Comparison of ENCODE assay signal across 1 cellular context in the genomic region with DNA sequence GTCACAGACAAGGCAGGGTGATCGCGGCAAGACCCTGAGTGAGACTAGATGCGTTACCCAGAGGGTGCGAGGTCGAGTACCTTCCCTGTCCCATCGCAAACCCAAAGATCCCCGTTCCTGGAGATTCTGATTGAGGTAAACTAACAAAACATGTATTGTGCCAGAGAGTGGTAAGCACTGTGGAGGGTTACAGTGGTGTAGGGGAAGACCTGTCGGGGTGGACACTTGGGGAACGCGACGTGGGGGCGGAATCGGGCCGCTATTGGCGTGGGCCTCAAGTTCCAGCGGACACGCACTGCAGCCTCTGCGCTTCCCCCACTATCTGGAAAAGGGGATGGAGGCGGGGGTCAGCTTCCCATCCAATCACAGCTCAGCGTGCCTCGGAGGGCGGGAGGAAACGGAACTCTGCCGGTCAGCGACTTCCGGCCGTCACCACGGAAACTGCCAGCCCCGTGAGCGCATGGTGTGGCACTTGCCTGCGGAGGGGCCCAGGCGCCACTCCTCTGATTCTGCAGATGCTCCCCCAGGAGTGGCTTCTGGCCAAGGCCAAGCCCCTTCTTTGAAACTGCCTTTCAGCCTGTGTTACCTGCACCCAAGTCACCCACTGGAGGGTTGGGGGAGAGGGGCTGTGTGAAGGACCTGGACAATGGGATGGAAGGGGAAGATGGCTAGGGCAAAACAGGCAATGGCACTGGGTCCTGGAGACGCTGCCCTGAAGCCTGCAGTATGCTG.
TF ChIP-seq lines count a peak whose summit lies in the region.

No MANE protein-coding gene starts in this region.

TF ChIP-seq in HepG2, 621 proteins besides CTCF, POLR2A, EP300 and RAD21 (continued from another document and continues in another):
- TF ChIP-seq, protein P1, sequence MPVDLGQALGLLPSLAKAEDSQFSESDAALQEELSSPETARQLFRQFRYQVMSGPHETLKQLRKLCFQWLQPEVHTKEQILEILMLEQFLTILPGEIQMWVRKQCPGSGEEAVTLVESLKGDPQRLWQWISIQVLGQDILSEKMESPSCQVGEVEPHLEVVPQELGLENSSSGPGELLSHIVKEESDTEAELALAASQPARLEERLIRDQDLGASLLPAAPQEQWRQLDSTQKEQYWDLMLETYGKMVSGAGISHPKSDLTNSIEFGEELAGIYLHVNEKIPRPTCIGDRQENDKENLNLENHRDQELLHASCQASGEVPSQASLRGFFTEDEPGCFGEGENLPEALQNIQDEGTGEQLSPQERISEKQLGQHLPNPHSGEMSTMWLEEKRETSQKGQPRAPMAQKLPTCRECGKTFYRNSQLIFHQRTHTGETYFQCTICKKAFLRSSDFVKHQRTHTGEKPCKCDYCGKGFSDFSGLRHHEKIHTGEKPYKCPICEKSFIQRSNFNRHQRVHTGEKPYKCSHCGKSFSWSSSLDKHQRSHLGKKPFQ (CRISPR knock-in tag; IDR thresholded peaks at IDR 0.05; ENCODE audit: insufficient replicate concordance): no peak
- TF ChIP-seq, protein P2, sequence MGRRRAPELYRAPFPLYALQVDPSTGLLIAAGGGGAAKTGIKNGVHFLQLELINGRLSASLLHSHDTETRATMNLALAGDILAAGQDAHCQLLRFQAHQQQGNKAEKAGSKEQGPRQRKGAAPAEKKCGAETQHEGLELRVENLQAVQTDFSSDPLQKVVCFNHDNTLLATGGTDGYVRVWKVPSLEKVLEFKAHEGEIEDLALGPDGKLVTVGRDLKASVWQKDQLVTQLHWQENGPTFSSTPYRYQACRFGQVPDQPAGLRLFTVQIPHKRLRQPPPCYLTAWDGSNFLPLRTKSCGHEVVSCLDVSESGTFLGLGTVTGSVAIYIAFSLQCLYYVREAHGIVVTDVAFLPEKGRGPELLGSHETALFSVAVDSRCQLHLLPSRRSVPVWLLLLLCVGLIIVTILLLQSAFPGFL (CRISPR knock-in tag; IDR thresholded peaks at IDR 0.05): no peak
- TF ChIP-seq ZNF354B (CRISPR knock-in tag; IDR thresholded peaks at IDR 0.05) (no peak; the same call in 1 of the 2 replicates), ZNF225 (CRISPR knock-in tag; IDR thresholded peaks at IDR 0.05) (no peak), ATRX (CRISPR knock-in tag; IDR thresholded peaks at IDR 0.05; ENCODE audit: borderline replicate concordance) (no peak), KDM5A (IDR thresholded peaks at IDR 0.05; ENCODE audit: borderline replicate concordance, low read length) (peak; percentile 83), SRSF1 (optimal IDR thresholded peaks at IDR 0.05; ENCODE audit: low read depth, low read length) (peak; percentile 85), ZNF761 (CRISPR knock-in tag; conservative IDR thresholded peaks at IDR 0.05) (peak; percentile 92; the same call in 1 of the 2 replicates), ARHGAP35 (CRISPR knock-in tag; IDR thresholded peaks at IDR 0.05; ENCODE audit: borderline replicate concordance) (no peak; the same call in none of the 2 replicates), KDM3A (CRISPR knock-in tag; IDR thresholded peaks at IDR 0.05; ENCODE audit: low read depth) (0 out of 2 replicates have a peak, but pooled peaks have one; percentile 70), ZNF251 (CRISPR knock-in tag; IDR thresholded peaks at IDR 0.05) (no peak), SNAPC2 (CRISPR knock-in tag; IDR thresholded peaks at IDR 0.05) (peak; percentile 59; the same call in 1 of the 2 replicates), ZNF30 (CRISPR knock-in tag; IDR thresholded peaks at IDR 0.05) (0 out of 2 replicates have a peak, but pooled peaks have one; percentile 17), ZFP36 (IDR thresholded peaks at IDR 0.05; ENCODE audit: borderline replicate concordance, low read depth, low read length, partially characterized antibody) (no peak), YEATS2 (CRISPR knock-in tag; IDR thresholded peaks at IDR 0.05; ENCODE audit: borderline replicate concordance) (no peak; the same call in 1 of the 2 replicates), MAZ (IDR thresholded peaks at IDR 0.05; ENCODE audit: borderline replicate concordance, low read depth, low read length) (0 out of 2 replicates have a peak, but pooled peaks have one; percentile 66), MAZ (CRISPR knock-in tag; IDR thresholded peaks at IDR 0.05; ENCODE audit: low read depth) (peak; percentile 50; the same call in 1 of the 2 replicates), MTA1 (CRISPR knock-in tag; IDR thresholded peaks at IDR 0.05; ENCODE audit: borderline replicate concordance) (no peak), ZBTB42 (CRISPR knock-in tag; IDR thresholded peaks at IDR 0.05) (0 out of 2 replicates have a peak, but pooled peaks have one; percentile 41), HNRNPK (IDR thresholded peaks at IDR 0.05; ENCODE audit: low read depth, low read length, poor library complexity, severe bottlenecking) (no peak), ZMYM3 (CRISPR knock-in tag; IDR thresholded peaks at IDR 0.05) (no peak), ZNF558 (CRISPR knock-in tag; IDR thresholded peaks at IDR 0.05; ENCODE audit: borderline replicate concordance) (no peak), POLR2G (IDR thresholded peaks at IDR 0.05; ENCODE audit: low read depth, low read length) (peak; percentile 84), ZFP62 (CRISPR knock-in tag; IDR thresholded peaks at IDR 0.05) (no peak), ZNF34 (CRISPR knock-in tag; IDR thresholded peaks at IDR 0.05; ENCODE audit: borderline replicate concordance) (no peak), BRCA1 (CRISPR knock-in tag; IDR thresholded peaks at IDR 0.05) (no peak), MIXL1 (CRISPR knock-in tag; IDR thresholded peaks at IDR 0.05) (no peak; the same call in 1 of the 2 replicates), ZNF614 (CRISPR knock-in tag; IDR thresholded peaks at IDR 0.05; ENCODE audit: borderline replicate concordance) (peak; percentile 47; the same call in 1 of the 2 replicates), ZNF121 (CRISPR knock-in tag; IDR thresholded peaks at IDR 0.05) (no peak), HCFC1 (IDR thresholded peaks at IDR 0.05; ENCODE audit: low read depth, low read length) (peak; percentile 50; the same call in 1 of the 2 replicates), DNMT1 (CRISPR knock-in tag; IDR thresholded peaks at IDR 0.05) (no peak)
- TF ChIP-seq, protein P3, sequence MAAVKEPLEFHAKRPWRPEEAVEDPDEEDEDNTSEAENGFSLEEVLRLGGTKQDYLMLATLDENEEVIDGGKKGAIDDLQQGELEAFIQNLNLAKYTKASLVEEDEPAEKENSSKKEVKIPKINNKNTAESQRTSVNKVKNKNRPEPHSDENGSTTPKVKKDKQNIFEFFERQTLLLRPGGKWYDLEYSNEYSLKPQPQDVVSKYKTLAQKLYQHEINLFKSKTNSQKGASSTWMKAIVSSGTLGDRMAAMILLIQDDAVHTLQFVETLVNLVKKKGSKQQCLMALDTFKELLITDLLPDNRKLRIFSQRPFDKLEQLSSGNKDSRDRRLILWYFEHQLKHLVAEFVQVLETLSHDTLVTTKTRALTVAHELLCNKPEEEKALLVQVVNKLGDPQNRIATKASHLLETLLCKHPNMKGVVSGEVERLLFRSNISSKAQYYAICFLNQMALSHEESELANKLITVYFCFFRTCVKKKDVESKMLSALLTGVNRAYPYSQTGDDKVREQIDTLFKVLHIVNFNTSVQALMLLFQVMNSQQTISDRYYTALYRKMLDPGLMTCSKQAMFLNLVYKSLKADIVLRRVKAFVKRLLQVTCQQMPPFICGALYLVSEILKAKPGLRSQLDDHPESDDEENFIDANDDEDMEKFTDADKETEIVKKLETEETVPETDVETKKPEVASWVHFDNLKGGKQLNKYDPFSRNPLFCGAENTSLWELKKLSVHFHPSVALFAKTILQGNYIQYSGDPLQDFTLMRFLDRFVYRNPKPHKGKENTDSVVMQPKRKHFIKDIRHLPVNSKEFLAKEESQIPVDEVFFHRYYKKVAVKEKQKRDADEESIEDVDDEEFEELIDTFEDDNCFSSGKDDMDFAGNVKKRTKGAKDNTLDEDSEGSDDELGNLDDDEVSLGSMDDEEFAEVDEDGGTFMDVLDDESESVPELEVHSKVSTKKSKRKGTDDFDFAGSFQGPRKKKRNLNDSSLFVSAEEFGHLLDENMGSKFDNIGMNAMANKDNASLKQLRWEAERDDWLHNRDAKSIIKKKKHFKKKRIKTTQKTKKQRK (IDR thresholded peaks at IDR 0.05; ENCODE audit: low read length): no peak
- TF ChIP-seq, protein P4, sequence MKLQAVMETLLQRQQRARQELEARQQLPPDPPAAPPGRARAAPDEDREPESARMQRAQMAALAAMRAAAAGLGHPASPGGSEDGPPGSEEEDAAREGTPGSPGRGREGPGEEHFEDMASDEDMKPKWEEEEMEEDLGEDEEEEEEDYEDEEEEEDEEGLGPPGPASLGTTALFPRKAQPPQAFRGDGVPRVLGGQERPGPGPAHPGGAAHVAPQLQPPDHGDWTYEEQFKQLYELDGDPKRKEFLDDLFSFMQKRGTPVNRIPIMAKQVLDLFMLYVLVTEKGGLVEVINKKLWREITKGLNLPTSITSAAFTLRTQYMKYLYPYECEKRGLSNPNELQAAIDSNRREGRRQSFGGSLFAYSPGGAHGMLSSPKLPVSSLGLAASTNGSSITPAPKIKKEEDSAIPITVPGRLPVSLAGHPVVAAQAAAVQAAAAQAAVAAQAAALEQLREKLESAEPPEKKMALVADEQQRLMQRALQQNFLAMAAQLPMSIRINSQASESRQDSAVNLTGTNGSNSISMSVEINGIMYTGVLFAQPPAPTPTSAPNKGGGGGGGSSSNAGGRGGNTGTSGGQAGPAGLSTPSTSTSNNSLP (IDR thresholded peaks at IDR 0.05; ENCODE audit: low read depth, low read length): no peak
- TF ChIP-seq, protein P5, sequence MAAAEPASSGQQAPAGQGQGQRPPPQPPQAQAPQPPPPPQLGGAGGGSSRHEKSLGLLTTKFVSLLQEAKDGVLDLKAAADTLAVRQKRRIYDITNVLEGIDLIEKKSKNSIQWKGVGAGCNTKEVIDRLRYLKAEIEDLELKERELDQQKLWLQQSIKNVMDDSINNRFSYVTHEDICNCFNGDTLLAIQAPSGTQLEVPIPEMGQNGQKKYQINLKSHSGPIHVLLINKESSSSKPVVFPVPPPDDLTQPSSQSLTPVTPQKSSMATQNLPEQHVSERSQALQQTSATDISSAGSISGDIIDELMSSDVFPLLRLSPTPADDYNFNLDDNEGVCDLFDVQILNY (CRISPR knock-in tag; conservative IDR thresholded peaks at IDR 0.05): peak; percentile 28; the same call in 1 of the 2 replicates
- TF ChIP-seq, protein P6, sequence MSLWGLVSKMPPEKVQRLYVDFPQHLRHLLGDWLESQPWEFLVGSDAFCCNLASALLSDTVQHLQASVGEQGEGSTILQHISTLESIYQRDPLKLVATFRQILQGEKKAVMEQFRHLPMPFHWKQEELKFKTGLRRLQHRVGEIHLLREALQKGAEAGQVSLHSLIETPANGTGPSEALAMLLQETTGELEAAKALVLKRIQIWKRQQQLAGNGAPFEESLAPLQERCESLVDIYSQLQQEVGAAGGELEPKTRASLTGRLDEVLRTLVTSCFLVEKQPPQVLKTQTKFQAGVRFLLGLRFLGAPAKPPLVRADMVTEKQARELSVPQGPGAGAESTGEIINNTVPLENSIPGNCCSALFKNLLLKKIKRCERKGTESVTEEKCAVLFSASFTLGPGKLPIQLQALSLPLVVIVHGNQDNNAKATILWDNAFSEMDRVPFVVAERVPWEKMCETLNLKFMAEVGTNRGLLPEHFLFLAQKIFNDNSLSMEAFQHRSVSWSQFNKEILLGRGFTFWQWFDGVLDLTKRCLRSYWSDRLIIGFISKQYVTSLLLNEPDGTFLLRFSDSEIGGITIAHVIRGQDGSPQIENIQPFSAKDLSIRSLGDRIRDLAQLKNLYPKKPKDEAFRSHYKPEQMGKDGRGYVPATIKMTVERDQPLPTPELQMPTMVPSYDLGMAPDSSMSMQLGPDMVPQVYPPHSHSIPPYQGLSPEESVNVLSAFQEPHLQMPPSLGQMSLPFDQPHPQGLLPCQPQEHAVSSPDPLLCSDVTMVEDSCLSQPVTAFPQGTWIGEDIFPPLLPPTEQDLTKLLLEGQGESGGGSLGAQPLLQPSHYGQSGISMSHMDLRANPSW (CRISPR knock-in tag; IDR thresholded peaks at IDR 0.05; ENCODE audit: borderline replicate concordance): no peak
- TF ChIP-seq, protein P7, sequence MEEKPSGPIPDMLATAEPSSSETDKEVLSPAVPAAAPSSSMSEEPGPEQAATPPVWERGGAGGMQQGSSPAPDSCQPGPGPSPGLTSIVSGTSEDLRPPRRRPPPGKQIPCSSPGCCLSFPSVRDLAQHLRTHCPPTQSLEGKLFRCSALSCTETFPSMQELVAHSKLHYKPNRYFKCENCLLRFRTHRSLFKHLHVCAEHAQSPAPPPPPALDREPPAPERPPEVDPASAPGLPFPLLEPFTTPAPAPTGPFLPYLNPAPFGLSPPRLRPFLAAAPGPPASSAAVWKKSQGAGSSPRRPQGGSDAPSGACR (CRISPR knock-in tag; IDR thresholded peaks at IDR 0.05): no peak; the same call in 1 of the 2 replicates
- TF ChIP-seq, protein P8, sequence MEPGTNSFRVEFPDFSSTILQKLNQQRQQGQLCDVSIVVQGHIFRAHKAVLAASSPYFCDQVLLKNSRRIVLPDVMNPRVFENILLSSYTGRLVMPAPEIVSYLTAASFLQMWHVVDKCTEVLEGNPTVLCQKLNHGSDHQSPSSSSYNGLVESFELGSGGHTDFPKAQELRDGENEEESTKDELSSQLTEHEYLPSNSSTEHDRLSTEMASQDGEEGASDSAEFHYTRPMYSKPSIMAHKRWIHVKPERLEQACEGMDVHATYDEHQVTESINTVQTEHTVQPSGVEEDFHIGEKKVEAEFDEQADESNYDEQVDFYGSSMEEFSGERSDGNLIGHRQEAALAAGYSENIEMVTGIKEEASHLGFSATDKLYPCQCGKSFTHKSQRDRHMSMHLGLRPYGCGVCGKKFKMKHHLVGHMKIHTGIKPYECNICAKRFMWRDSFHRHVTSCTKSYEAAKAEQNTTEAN (CRISPR knock-in tag; conservative IDR thresholded peaks at IDR 0.05): no peak
- TF ChIP-seq, protein P9, sequence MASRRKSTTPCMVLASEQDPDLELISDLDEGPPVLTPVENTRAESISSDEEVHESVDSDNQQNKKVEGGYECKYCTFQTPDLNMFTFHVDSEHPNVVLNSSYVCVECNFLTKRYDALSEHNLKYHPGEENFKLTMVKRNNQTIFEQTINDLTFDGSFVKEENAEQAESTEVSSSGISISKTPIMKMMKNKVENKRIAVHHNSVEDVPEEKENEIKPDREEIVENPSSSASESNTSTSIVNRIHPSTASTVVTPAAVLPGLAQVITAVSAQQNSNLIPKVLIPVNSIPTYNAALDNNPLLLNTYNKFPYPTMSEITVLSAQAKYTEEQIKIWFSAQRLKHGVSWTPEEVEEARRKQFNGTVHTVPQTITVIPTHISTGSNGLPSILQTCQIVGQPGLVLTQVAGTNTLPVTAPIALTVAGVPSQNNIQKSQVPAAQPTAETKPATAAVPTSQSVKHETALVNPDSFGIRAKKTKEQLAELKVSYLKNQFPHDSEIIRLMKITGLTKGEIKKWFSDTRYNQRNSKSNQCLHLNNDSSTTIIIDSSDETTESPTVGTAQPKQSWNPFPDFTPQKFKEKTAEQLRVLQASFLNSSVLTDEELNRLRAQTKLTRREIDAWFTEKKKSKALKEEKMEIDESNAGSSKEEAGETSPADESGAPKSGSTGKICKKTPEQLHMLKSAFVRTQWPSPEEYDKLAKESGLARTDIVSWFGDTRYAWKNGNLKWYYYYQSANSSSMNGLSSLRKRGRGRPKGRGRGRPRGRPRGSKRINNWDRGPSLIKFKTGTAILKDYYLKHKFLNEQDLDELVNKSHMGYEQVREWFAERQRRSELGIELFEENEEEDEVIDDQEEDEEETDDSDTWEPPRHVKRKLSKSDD (CRISPR knock-in tag; IDR thresholded peaks at IDR 0.05; ENCODE audit: low read depth): 0 out of 2 replicates have a peak, but pooled peaks have one; percentile 12
- TF ChIP-seq, protein P10, sequence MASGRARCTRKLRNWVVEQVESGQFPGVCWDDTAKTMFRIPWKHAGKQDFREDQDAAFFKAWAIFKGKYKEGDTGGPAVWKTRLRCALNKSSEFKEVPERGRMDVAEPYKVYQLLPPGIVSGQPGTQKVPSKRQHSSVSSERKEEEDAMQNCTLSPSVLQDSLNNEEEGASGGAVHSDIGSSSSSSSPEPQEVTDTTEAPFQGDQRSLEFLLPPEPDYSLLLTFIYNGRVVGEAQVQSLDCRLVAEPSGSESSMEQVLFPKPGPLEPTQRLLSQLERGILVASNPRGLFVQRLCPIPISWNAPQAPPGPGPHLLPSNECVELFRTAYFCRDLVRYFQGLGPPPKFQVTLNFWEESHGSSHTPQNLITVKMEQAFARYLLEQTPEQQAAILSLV (CRISPR knock-in tag; IDR thresholded peaks at IDR 0.05; ENCODE audit: borderline replicate concordance): no peak; the same call in 1 of the 2 replicates
